ENCODE assay signal across 15 cellular contexts in genomic region chr12:45331552-45331951, GRCh38.
DNase-seq lines count a peak whose midpoint lies in the region; ATAC-seq and TF ChIP-seq lines count a peak whose summit lies in the region.
"Had no signal": no experiment of that assay in that cellular context is flagged by ENCODE, and none has a peak within 500 bp of the region (broad histone marks: within the 10 kb centered on the region; RNA-seq: fewer than 3 reads in every experiment).

No MANE protein-coding gene starts in this region.

- intact Hi-C loops in PC-9 (cut with micrococcal nuclease; ENCODE audit: unreplicated experiment), result no loop called here

- H3K9me3 Mint-ChIP-seq in osteocyte (ENCODE audit: unreplicated experiment), result no peaks in the 10 kb centered on the region
- H3K9me3 Mint-ChIP-seq: IgD-negative memory B cell; T-helper 1 cell treated with Interleukin-12 subunit alpha and Interleukin-12 subunit beta and Interleukin-4 antibody, amounts not matched to agents 30 μg/mL and 1 μg/mL, for 36 hours had no signal

- DNase-seq in adipocyte (ENCODE audit: low read depth) (peak; percentile 66), osteocyte (ENCODE audit: extremely low spot score, unreplicated experiment) (no peak), PC-9 (no peak), iPS-NIHi11 (ENCODE audit: low spot score) (no peak), kidney tubule cell (ENCODE audit: low spot score) (no peak)
- DNase-seq: Caco-2, H7, NCI-H1436 treated with DMSO at 0.1 percent for 48 hours, NCI-H2081, NCI-H510A treated with DMSO at 0.1 percent for 48 hours, SHP77 had no signal

- peaks cover 32% of the 10 kb centered on the region for H3K4me1 Mint-ChIP-seq in osteocyte (ENCODE audit: unreplicated experiment)

- H3K9me3 ChIP-seq in adipocyte (ENCODE audit: control insufficient read depth, low read length) (no peaks in the 10 kb centered on the region), PC-9 (ENCODE audit: insufficient read depth, low read depth) (no peaks in the 10 kb centered on the region)
- H3K9me3 ChIP-seq: Caco-2 had no signal

- H3K4me3 ChIP-seq in adipocyte (ENCODE audit: low read length) (no peak overlapping the region), PC-9 (no peak overlapping the region)

- H3K4me1 ChIP-seq in adipocyte (ENCODE audit: control insufficient read depth, insufficient read depth, low read length), result peaks cover 28% of the 10 kb centered on the region
- H3K4me1 ChIP-seq in PC-9 (replicated peaks; ENCODE audit: insufficient read depth), result no peaks in the 10 kb centered on the region
- H3K4me1 ChIP-seq: Caco-2 had no signal

- H3K9ac ChIP-seq in adipocyte (ENCODE audit: low read length), result no peak overlapping the region

- peaks cover 36% of the 10 kb centered on the region for H3K36me3 ChIP-seq in adipocyte (ENCODE audit: control insufficient read depth, insufficient read depth, low read length, severe bottlenecking)
- peaks cover 24% of the 10 kb centered on the region for H3K36me3 ChIP-seq in PC-9 (ENCODE audit: low read depth)

- ATAC-seq in GM18909 (IDR thresholded peaks at IDR 0.05; ENCODE audit: poor library complexity, unreplicated experiment) (peak; percentile 84), HG02981 (IDR thresholded peaks at IDR 0.05; ENCODE audit: unreplicated experiment) (peak; percentile 73)

- H3K27me3 Mint-ChIP-seq in osteocyte (ENCODE audit: unreplicated experiment), result no peaks in the 10 kb centered on the region
- H3K27me3 Mint-ChIP-seq: IgD-negative memory B cell had no signal

- no peak overlapping the region for H2AFZ ChIP-seq in PC-9

- BruUV-seq in PC-9 (replicated peaks; lab: Mats Ljungman, UMichigan), result no TSS peak

- peaks cover 18% of the 10 kb centered on the region for H3K79me2 ChIP-seq in PC-9 (ENCODE audit: low read depth)

- no peak overlapping the region for H3K4me3 Mint-ChIP-seq in osteocyte (ENCODE audit: unreplicated experiment)
- H3K4me3 Mint-ChIP-seq: IgD-negative memory B cell; T-helper 1 cell treated with Interleukin-12 subunit alpha and Interleukin-12 subunit beta and Interleukin-4 antibody, amounts not matched to agents 30 μg/mL and 1 μg/mL, for 36 hours had no signal

- peaks cover 5% of the 10 kb centered on the region for H3K36me3 Mint-ChIP-seq in osteocyte (ENCODE audit: unreplicated experiment)

- H3K4me2 ChIP-seq in PC-9, result no peak overlapping the region

- H4K20me1 ChIP-seq in PC-9 (ENCODE audit: insufficient read depth), result peaks cover 3% of the 10 kb centered on the region; the same call in 1 of the 2 replicates

- CTCF ChIA-PET in PC-9 (lab: Charles Lee), result no interaction called here

- no peak for TF ChIP-seq CTCF in osteocyte (IDR thresholded peaks at IDR 0.05)
- TF ChIP-seq CTCF in PC-9 (conservative IDR thresholded peaks at IDR 0.05), result no peak

- H3K27me3 ChIP-seq in adipocyte (replicated peaks; ENCODE audit: control insufficient read depth, insufficient read depth, low read length), result no peaks in the 10 kb centered on the region
- no peaks in the 10 kb centered on the region for H3K27me3 ChIP-seq in PC-9 (ENCODE audit: insufficient read depth, low read depth)

- H3F3A ChIP-seq in PC-9 (ENCODE audit: insufficient read depth, low read depth), result no peaks in the 10 kb centered on the region

- no peak overlapping the region for H3K27ac ChIP-seq in PC-9

- no peaks in the 10 kb centered on the region for H3K9me2 ChIP-seq in PC-9 (ENCODE audit: insufficient read depth)

- H3K27ac Mint-ChIP-seq in osteocyte (ENCODE audit: unreplicated experiment), result peak overlapping the region; percentile 47
- H3K27ac Mint-ChIP-seq: IgD-negative memory B cell; T-helper 1 cell treated with Interleukin-12 subunit alpha and Interleukin-12 subunit beta and Interleukin-4 antibody, amounts not matched to agents 30 μg/mL and 1 μg/mL, for 36 hours had no signal

- POLR2A ChIA-PET in PC-9 (lab: Charles Lee; ENCODE audit: unreplicated experiment), result interaction anchor here (0.6 kb wide), 1 partner anchor 618 kb away, joined by 3 read pairs; no protein-coding TSS in a partner anchor
